ENCODE assay signal across 35 cellular contexts in the genomic region with DNA sequence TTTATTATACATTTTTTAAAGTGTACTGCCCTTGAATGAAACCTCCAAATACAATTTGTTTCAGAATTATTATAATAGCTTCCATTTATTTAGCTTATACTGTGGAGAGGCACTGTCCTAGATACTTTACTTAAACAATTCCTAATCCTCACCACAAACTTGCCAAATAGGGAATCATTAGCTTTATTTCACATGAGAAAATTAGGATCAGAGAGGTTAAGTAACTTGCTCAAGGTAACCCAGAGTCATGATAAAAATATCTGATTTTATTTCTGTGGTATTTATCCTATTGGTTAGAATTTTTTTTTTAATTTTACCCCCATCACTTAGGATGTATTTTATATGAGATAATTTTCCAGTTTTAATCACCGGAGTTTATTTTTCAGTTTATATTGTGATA.
"Had no signal": no experiment of that assay in that cellular context is flagged by ENCODE, and none has a peak within 500 bp of the region (broad histone marks: within the 10 kb centered on the region; RNA-seq: fewer than 3 reads in every experiment).

No MANE protein-coding gene starts in this region.

- H3K4me3 ChIP-seq: MG63 had no signal

- H3K36me3 ChIP-seq: MG63 had no signal

- H3K9me3 ChIP-seq: MG63 had no signal

- DNase-seq: Karpas-422, Kasumi-1, MG63, MM.1S, MV-4-11, NCI-H1048, NCI-H1092, NCI-H1092 treated with DMSO at 0.1 percent for 48 hours, NCI-H1105, NCI-H1105 treated with DMSO at 0.1 percent for 48 hours, NCI-H1417, NCI-H1417 treated with DMSO at 0.1 percent for 48 hours, NCI-H1436, NCI-H1436 treated with DMSO at 0.1 percent for 48 hours, NCI-H146, NCI-H1694, NCI-H1694 treated with DMSO at 0.1 percent for 48 hours, NCI-H187, NCI-H187 treated with DMSO at 0.1 percent for 48 hours, NCI-H1930, NCI-H2029, NCI-H2029 treated with DMSO at 0.1 percent for 48 hours, NCI-H2081, NCI-H2081 treated with DMSO at 0.1 percent for 48 hours, NCI-H2107, NCI-H2171, NCI-H2171 treated with DMSO at 0.1 percent for 48 hours, NCI-H2227 treated with DMSO at 0.1 percent for 48 hours, NCI-H226, NCI-H345, NCI-H446, NCI-H446 treated with DMSO at 0.1 percent for 48 hours, NCI-H510A, NCI-H510A treated with DMSO at 0.1 percent for 48 hours, NCI-H524 had no signal
